In the genomic region with DNA sequence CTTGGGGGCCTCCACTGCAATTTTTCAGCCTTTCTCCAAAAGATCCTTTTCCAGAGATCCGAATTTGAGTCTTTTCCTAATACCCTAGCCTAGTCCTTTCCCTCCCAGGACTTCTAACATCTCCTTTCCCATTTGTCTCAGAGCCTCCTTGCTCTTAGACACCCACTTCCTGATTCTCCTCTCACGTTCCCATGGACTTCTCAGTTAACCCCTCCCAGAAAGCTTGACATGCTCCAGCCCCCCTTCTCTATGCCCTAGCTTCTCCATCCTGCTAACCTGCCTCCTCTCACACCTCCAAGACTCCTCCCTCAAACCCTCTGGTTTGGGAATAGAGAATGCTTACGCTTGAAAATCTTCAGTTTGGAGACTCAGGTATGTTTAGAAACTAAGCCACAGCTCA, we compare ENCODE assay signal across 9 cellular contexts. TPM values are rescaled to one million over a fixed set of nuclear protein-coding genes. Genes with fewer than 3 reads are reported as not detected.
DNase-seq lines count a peak whose midpoint lies in the region; ATAC-seq and TF ChIP-seq lines count a peak whose summit lies in the region.
"Had no signal": no experiment of that assay in that cellular context is flagged by ENCODE, and none has a peak within 500 bp of the region (broad histone marks: within the 10 kb centered on the region; RNA-seq: fewer than 3 reads in every experiment).

No MANE protein-coding gene starts in this region.

- H3K4me3 ChIP-seq in AG10803 (ENCODE audit: low read length) (peak overlapping the region; percentile 34), HUES6 (ENCODE audit: low read depth, low read length) (peak overlapping the region; percentile 40; the same call in 1 of the 2 replicates)

- DNase-seq in AG10803 (ENCODE audit: low read depth) (no peak), MCF 10A (ENCODE audit: unreplicated experiment) (no peak), naive B cell (no peak), T-helper 9 cell (no peak), NOMO-1 (lab: John Stamatoyannopoulos, UW; ENCODE audit: unreplicated experiment in 2 of 2) (no peak), cerebellar nuclear complex (lab: John Stamatoyannopoulos, UW) (no peak)
- DNase-seq: head of caudate nucleus had no signal

- H3K36me3 ChIP-seq in HUES6 (ENCODE audit: control insufficient read depth, insufficient read depth, low read length): peaks cover 59% of the 10 kb centered on the region

- H3K27me3 Mint-ChIP-seq in MCF 10A (ENCODE audit: insufficient read depth, unreplicated experiment) (no peaks in the 10 kb centered on the region), naive B cell (no peaks in the 10 kb centered on the region)

- H3K4me1 Mint-ChIP-seq in MCF 10A (ENCODE audit: insufficient read depth, unreplicated experiment) (peaks cover 28% of the 10 kb centered on the region), naive B cell (peaks cover 42 to 64% (median 54%) of the 10 kb centered on the region in 3 donors)

- H3K9ac ChIP-seq in HUES6 (ENCODE audit: low read length): peak overlapping the region; percentile 21

- H3K9me3 ChIP-seq in HUES6 (ENCODE audit: control insufficient read depth, insufficient read depth, low read depth, low read length): no peaks in the 10 kb centered on the region

- CTCF ChIA-PET in MCF 10A (lab: Yijun Ruan, JAX): interaction anchor here (0.6 to 1.0 kb wide), 2 partner anchors 31 to 774 kb away, joined by 3 to 4 read pairs; no protein-coding TSS in a partner anchor

- intact Hi-C loops in MCF 10A (cut with micrococcal nuclease): loop anchor here (10.0 kb wide), 1 partner anchor 829 kb away; no protein-coding TSS in a partner anchor

- no peak for ATAC-seq in naive B cell (ENCODE audit: low read depth in 2 of 2)
- ATAC-seq in HG02610 (IDR thresholded peaks at IDR 0.05; ENCODE audit: unreplicated experiment): no peak

- BruUV-seq in MCF 10A (replicated peaks; lab: Mats Ljungman, UMichigan): no TSS peak

- no peaks in the 10 kb centered on the region for H3K27me3 ChIP-seq in HUES6 (ENCODE audit: control insufficient read depth, insufficient read depth, low read length)

- H3K27ac Mint-ChIP-seq in MCF 10A (ENCODE audit: low read depth, unreplicated experiment) (peak overlapping the region; percentile 50), naive B cell (peak overlapping the region in 5 of 6 donors; percentile 23 to 99 (median 92))

- POLR2A ChIA-PET in MCF 10A (lab: Yijun Ruan, JAX): interaction anchor here (0.6 to 2.7 kb wide), 4 partner anchors 11 to 1721 kb away, joined by 3 to 9 read pairs (median 6); a partner anchor contains a TSS

- H3K4me3 Mint-ChIP-seq in MCF 10A (ENCODE audit: unreplicated experiment): peak overlapping the region; percentile 98
- peak overlapping the region; percentile 90 to 100 (median 98) for H3K4me3 Mint-ChIP-seq in naive B cell

- no peak overlapping the region for H3K27ac ChIP-seq in HUES6 (ENCODE audit: low read depth, low read length)

- TF ChIP-seq CTCF in AG10803 (conservative IDR thresholded peaks at IDR 0.05; ENCODE audit: low read length) (no peak), MCF 10A (IDR thresholded peaks at IDR 0.05; ENCODE audit: unreplicated experiment) (no peak)

- H3K36me3 Mint-ChIP-seq in MCF 10A (ENCODE audit: insufficient read depth, unreplicated experiment) (peaks cover 35% of the 10 kb centered on the region), naive B cell (peaks cover 0 to 25% of the 10 kb centered on the region in 2 donors)

- H3K9me3 Mint-ChIP-seq in MCF 10A (ENCODE audit: unreplicated experiment) (no peaks in the 10 kb centered on the region), naive B cell (no peaks in the 10 kb centered on the region)

- peaks cover 53% of the 10 kb centered on the region for H3K4me1 ChIP-seq in HUES6 (ENCODE audit: control insufficient read depth, insufficient read depth, low read length)

RNA-seq across cellular contexts. Expression of a gene that starts 2.5 kb away (rescaled TPM):
- 248 and 293 TPM in 2 replicates for total RNA-seq in MCF 10A (2022)
- 100 to 1,000 TPM; 151 to 190 (median 174) TPM for polyA plus RNA-seq in naive B cell (ENCODE audit: low read depth in 6 of 6)

RNA-seq across cellular contexts. Expression of a gene that starts 22.4 kb away (rescaled TPM):
- 138 and 189 TPM in 2 replicates for total RNA-seq in MCF 10A (2022)
- 10 to 100 TPM in 1 of 6 donors, 1 to 10 TPM in 5; 3.9 to 19.9 (median 7.2) TPM for polyA plus RNA-seq in naive B cell (ENCODE audit: low read depth in 6 of 6)

RNA-seq across cellular contexts. Expression of a gene that starts 36.7 kb away (rescaled TPM):
- total RNA-seq in MCF 10A (2022): 19.9 and 20.3 TPM in 2 replicates
- polyA plus RNA-seq in naive B cell (ENCODE audit: low read depth in 6 of 6): 100 to 1,000 TPM in 3 of 6 donors, 10 to 100 TPM in 3; 88.3 to 145 (median 98.7) TPM

RNA-seq across cellular contexts. Expression of a gene that starts 51.1 kb away (rescaled TPM):
- 63.3 and 69.5 TPM in 2 replicates for total RNA-seq in MCF 10A (2022)
- 10 to 100 TPM; 11.4 to 33.9 (median 22.1) TPM for polyA plus RNA-seq in naive B cell (ENCODE audit: low read depth in 6 of 6)

RNA-seq across cellular contexts. Expression of a gene that starts 51.6 kb away (rescaled TPM):
- total RNA-seq in MCF 10A (2022): 91.8 and 98.5 TPM in 2 replicates
- 100 to 1,000 TPM; 135 to 163 (median 144) TPM for polyA plus RNA-seq in naive B cell (ENCODE audit: low read depth in 6 of 6)
